1 cellular context compared by ENCODE assay signal in the genomic region with DNA sequence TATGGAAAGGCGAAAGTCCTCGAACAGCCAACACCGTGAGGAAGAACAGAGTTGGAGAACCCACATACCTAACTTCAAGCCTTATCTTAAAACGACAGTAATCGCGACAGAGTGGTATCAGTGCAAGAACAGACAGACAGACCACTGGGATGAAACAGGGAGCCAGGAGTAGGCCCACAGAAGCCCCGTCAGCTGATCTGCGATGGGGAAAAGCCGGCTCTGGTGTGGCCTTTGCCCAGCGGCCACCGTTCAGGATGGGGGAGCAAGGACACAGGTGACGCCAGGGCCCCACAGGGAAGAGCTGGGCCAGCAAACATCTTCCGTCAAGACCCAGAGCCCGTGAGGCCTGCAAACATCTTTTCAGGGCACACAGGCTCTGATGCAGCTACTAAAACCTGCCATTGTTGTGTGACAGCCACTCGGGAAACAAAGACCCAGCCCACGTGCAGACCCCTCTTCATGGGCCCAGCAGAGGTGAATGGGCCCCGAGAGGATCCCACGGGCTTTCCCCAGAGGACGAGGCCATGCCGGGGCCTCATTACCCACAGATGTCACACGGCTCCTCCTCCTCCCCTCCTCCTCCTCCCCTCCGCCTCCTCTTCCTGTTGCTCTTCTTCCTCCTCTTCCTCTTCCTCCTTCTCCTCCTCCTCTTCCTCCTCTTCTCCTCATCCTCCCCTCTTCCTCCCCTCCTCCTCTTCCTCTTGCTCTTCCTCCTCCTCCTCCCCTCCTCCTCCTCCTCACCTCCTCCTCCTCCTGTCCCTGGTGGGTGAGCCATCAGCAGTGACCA.
TF ChIP-seq lines count a peak whose summit lies in the region.

No MANE protein-coding gene starts in this region.

TF ChIP-seq in K562, 482 proteins besides CTCF, POLR2A, EP300 and RAD21 (continues in another document):
- TF ChIP-seq CBX3 (IDR thresholded peaks at IDR 0.05; ENCODE audit: borderline replicate concordance in 1 of 2, low read length in 2 of 2) (no peak), HNRNPH1 (optimal IDR thresholded peaks at IDR 0.05; ENCODE audit: low read depth, low read length) (no peak), MBD2 (IDR thresholded peaks at IDR 0.05; ENCODE audit: borderline replicate concordance, low read depth) (peak; percentile 51; the same call in 1 of the 2 replicates), TFAM (CRISPR knock-in tag; conservative IDR thresholded peaks at IDR 0.05) (no peak), POLR2B (IDR thresholded peaks at IDR 0.05; ENCODE audit: low read depth, partially characterized antibody) (no peak), ARID2 (IDR thresholded peaks at IDR 0.05) (no peak), KDM4B (IDR thresholded peaks at IDR 0.05; ENCODE audit: borderline replicate concordance in 2 of 2, low read depth in 1 of 2) (no peak), WHSC1 (IDR thresholded peaks at IDR 0.05; ENCODE audit: low read length) (no peak), ATF7 (IDR thresholded peaks at IDR 0.05) (peak; percentile 35; the same call in 1 of the 2 replicates), ZNF445 (CRISPR knock-in tag; IDR thresholded peaks at IDR 0.05; ENCODE audit: low read depth) (no peak), NCOR1 (IDR thresholded peaks at IDR 0.05) (peak; percentile 72), ID3 (CRISPR knock-in tag; IDR thresholded peaks at IDR 0.05) (no peak), ID3 (tag; IDR thresholded peaks at IDR 0.05) (0 out of 2 replicates have a peak, but pooled peaks have one; percentile 8), NFE2L1 (tag; IDR thresholded peaks at IDR 0.05; ENCODE audit: borderline replicate concordance, low read depth) (no peak), FOXA3 (CRISPR knock-in tag; conservative IDR thresholded peaks at IDR 0.05 in 1 of 2, IDR thresholded peaks at IDR 0.05 in 1 of 2) (no peak), BRD4 (IDR thresholded peaks at IDR 0.05) (no peak), ZNF184 (CRISPR knock-in tag; IDR thresholded peaks at IDR 0.05) (no peak), ELK3 (CRISPR knock-in tag; IDR thresholded peaks at IDR 0.05) (no peak), FOXK1 (CRISPR knock-in tag; IDR thresholded peaks at IDR 0.05; ENCODE audit: borderline replicate concordance) (no peak), CBFB (CRISPR knock-in tag; IDR thresholded peaks at IDR 0.05) (no peak), TEAD2 (tag; IDR thresholded peaks at IDR 0.05) (no peak), HNRNPLL (IDR thresholded peaks at IDR 0.05; ENCODE audit: low read depth, low read length, poor library complexity, severe bottlenecking) (no peak), ZNF324 (CRISPR knock-in tag; IDR thresholded peaks at IDR 0.05) (no peak), ZNF436 (CRISPR knock-in tag; IDR thresholded peaks at IDR 0.05) (no peak), EHMT2 (IDR thresholded peaks at IDR 0.05) (no peak), ZNF143 (CRISPR knock-in tag; IDR thresholded peaks at IDR 0.05) (no peak), ERF (CRISPR knock-in tag; IDR thresholded peaks at IDR 0.05) (no peak), HINFP (tag; conservative IDR thresholded peaks at IDR 0.05; ENCODE audit: low read depth) (no peak), GABPB2 (CRISPR knock-in tag; conservative IDR thresholded peaks at IDR 0.05) (no peak), KLF16 (IDR thresholded peaks at IDR 0.05) (no peak), HDAC6 (IDR thresholded peaks at IDR 0.05; ENCODE audit: low read depth, low read length) (no peak), ZNF146 (CRISPR knock-in tag; IDR thresholded peaks at IDR 0.05; ENCODE audit: unreplicated experiment) (no peak), RNF2 (IDR thresholded peaks at IDR 0.05) (peak; percentile 33; the same call in 1 of the 2 replicates), ZNF133 (CRISPR knock-in tag; IDR thresholded peaks at IDR 0.05) (no peak), SMARCE1 (IDR thresholded peaks at IDR 0.05) (0 out of 2 replicates have a peak, but pooled peaks have one; percentile 55), RBM17 (IDR thresholded peaks at IDR 0.05; ENCODE audit: borderline replicate concordance, low read depth, low read length) (no peak), ZBTB26 (CRISPR knock-in tag; IDR thresholded peaks at IDR 0.05) (peak; percentile 67; the same call in 1 of the 2 replicates), POLR2H (tag; IDR thresholded peaks at IDR 0.05; ENCODE audit: low read depth) (no peak), CHCHD3 (CRISPR knock-in tag; IDR thresholded peaks at IDR 0.05) (no peak), HCFC1 (IDR thresholded peaks at IDR 0.05; ENCODE audit: low read depth, low read length) (no peak), SAP30 (IDR thresholded peaks at IDR 0.05; ENCODE audit: borderline replicate concordance, insufficient read depth, low read depth, low read length, poor library complexity, severe bottlenecking) (no peak), NONO (IDR thresholded peaks at IDR 0.05; ENCODE audit: low read depth in 2 of 2, low read length in 1 of 2) (no peak), NEUROD1 (IDR thresholded peaks at IDR 0.05; ENCODE audit: borderline replicate concordance, low read depth, low read length, partially characterized antibody) (no peak), PHB (CRISPR knock-in tag; IDR thresholded peaks at IDR 0.05) (no peak), HMBOX1 (IDR thresholded peaks at IDR 0.05) (no peak), NFIX (CRISPR knock-in tag; IDR thresholded peaks at IDR 0.05; ENCODE audit: low read depth) (no peak), TGIF2 (CRISPR knock-in tag; IDR thresholded peaks at IDR 0.05) (no peak), ESRRB (CRISPR knock-in tag; IDR thresholded peaks at IDR 0.05; ENCODE audit: borderline replicate concordance) (no peak), ATF6 (CRISPR knock-in tag; IDR thresholded peaks at IDR 0.05) (0 out of 2 replicates have a peak, but pooled peaks have one; percentile 29), XRCC4 (IDR thresholded peaks at IDR 0.05; ENCODE audit: extremely low read depth, insufficient read depth, insufficient read length) (no peak), RBM14 (IDR thresholded peaks at IDR 0.05; ENCODE audit: borderline replicate concordance, insufficient read depth, low read depth, low read length) (no peak), ZNF316 (IDR thresholded peaks at IDR 0.05) (no peak)
- TF ChIP-seq, protein P1, sequence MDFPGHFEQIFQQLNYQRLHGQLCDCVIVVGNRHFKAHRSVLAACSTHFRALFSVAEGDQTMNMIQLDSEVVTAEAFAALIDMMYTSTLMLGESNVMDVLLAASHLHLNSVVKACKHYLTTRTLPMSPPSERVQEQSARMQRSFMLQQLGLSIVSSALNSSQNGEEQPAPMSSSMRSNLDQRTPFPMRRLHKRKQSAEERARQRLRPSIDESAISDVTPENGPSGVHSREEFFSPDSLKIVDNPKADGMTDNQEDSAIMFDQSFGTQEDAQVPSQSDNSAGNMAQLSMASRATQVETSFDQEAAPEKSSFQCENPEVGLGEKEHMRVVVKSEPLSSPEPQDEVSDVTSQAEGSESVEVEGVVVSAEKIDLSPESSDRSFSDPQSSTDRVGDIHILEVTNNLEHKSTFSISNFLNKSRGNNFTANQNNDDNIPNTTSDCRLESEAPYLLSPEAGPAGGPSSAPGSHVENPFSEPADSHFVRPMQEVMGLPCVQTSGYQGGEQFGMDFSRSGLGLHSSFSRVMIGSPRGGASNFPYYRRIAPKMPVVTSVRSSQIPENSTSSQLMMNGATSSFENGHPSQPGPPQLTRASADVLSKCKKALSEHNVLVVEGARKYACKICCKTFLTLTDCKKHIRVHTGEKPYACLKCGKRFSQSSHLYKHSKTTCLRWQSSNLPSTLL (IDR thresholded peaks at IDR 0.05) = no peak
- TF ChIP-seq, protein P2, sequence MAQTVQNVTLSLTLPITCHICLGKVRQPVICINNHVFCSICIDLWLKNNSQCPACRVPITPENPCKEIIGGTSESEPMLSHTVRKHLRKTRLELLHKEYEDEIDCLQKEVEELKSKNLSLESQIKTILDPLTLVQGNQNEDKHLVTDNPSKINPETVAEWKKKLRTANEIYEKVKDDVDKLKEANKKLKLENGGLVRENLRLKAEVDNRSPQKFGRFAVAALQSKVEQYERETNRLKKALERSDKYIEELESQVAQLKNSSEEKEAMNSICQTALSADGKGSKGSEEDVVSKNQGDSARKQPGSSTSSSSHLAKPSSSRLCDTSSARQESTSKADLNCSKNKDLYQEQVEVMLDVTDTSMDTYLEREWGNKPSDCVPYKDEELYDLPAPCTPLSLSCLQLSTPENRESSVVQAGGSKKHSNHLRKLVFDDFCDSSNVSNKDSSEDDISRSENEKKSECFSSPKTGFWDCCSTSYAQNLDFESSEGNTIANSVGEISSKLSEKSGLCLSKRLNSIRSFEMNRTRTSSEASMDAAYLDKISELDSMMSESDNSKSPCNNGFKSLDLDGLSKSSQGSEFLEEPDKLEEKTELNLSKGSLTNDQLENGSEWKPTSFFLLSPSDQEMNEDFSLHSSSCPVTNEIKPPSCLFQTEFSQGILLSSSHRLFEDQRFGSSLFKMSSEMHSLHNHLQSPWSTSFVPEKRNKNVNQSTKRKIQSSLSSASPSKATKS (CRISPR knock-in tag; IDR thresholded peaks at IDR 0.05) = no peak
- TF ChIP-seq, protein P3, sequence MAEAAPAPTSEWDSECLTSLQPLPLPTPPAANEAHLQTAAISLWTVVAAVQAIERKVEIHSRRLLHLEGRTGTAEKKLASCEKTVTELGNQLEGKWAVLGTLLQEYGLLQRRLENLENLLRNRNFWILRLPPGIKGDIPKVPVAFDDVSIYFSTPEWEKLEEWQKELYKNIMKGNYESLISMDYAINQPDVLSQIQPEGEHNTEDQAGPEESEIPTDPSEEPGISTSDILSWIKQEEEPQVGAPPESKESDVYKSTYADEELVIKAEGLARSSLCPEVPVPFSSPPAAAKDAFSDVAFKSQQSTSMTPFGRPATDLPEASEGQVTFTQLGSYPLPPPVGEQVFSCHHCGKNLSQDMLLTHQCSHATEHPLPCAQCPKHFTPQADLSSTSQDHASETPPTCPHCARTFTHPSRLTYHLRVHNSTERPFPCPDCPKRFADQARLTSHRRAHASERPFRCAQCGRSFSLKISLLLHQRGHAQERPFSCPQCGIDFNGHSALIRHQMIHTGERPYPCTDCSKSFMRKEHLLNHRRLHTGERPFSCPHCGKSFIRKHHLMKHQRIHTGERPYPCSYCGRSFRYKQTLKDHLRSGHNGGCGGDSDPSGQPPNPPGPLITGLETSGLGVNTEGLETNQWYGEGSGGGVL (CRISPR knock-in tag; IDR thresholded peaks at IDR 0.05) = no peak
